In the genomic region with DNA sequence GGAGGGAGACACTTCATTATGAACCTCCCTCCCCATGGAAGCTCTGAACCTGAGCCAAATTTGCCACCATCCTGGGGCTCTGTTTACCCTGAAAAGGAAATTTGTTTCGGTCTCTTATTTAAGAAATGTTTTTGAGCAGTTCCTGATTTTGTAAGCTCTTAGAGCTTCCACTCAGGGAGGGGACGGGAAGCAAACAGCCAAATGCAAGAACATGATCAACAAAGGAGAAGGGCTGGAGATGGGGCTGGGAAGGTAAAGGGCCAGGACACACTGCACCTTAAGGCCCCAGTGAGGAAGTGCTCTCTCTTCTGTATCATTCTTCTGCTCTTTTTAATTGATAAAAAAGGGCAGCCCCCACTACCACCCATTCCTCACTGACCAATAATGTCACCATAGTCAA, we compare ENCODE assay signal across 1 cellular context.
TF ChIP-seq lines count a peak whose summit lies in the region.

No MANE protein-coding gene starts in this region.

TF ChIP-seq in HepG2, 621 proteins besides CTCF, POLR2A, EP300 and RAD21 (continued from another document):
- TF ChIP-seq HDAC6 (IDR thresholded peaks at IDR 0.05; ENCODE audit: low read depth, low read length) (no peak), SNAPC2 (CRISPR knock-in tag; IDR thresholded peaks at IDR 0.05) (no peak)
TF ChIP-seq in HepG2: peak in this region for 0.
